ENCODE assay signal across 8 cellular contexts in genomic region chrX:67780694-67781109, GRCh38.
DNase-seq lines count a peak whose midpoint lies in the region; ATAC-seq and TF ChIP-seq lines count a peak whose summit lies in the region.

No MANE protein-coding gene starts in this region.

- no peak for TF ChIP-seq CTCF in hepatocyte (IDR thresholded peaks at IDR 0.05; ENCODE audit: poor library complexity)

- no peaks in the 10 kb centered on the region for H3K36me3 Mint-ChIP-seq in immature natural killer cell

- no peak overlapping the region for H3K27ac Mint-ChIP-seq in immature natural killer cell

- H3K4me1 Mint-ChIP-seq in immature natural killer cell, result peaks cover 0 to 4% of the 10 kb centered on the region in 2 donors

- H3K27me3 Mint-ChIP-seq in immature natural killer cell (ENCODE audit: low read depth in 3 of 3), result peaks cover 0 to 6% (median 2%) of the 10 kb centered on the region in 3 donors

- H3K36me3 ChIP-seq in hepatocyte (replicated peaks; ENCODE audit: insufficient read depth, low read depth), result no peaks in the 10 kb centered on the region

- no peaks in the 10 kb centered on the region for H3K9me2 ChIP-seq in hepatocyte (replicated peaks; ENCODE audit: insufficient read depth)

- no peak overlapping the region for H3K4me3 ChIP-seq in hepatocyte

- H3K4me2 ChIP-seq in hepatocyte, result no peak overlapping the region

- 40% methylated on average over 2 of the region's 2 CpGs for WGBS in hepatocyte (ENCODE audit: low lambda C conversion rate, missing lambda C conversion rate)

- no peaks in the 10 kb centered on the region for H4K20me1 ChIP-seq in hepatocyte (ENCODE audit: insufficient read depth, poor library complexity, severe bottlenecking)

- no peaks in the 10 kb centered on the region for H3K4me1 ChIP-seq in hepatocyte (ENCODE audit: insufficient read depth)

- ATAC-seq in stimulated activated naive CD8-positive, alpha-beta T cell treated with anti-CD3 and anti-CD28 coated beads, Interleukin-15, Interleukin-2, amounts not matched to agents 100 U/mL and 50 U/mL, for 24 hours, result no peak
- ATAC-seq in GM21528 (IDR thresholded peaks at IDR 0.05; ENCODE audit: low FRiP score, unreplicated experiment) (no peak), HG03196 (IDR thresholded peaks at IDR 0.05; ENCODE audit: unreplicated experiment) (no peak)

- no peaks in the 10 kb centered on the region for H3K79me2 ChIP-seq in hepatocyte

- no peak overlapping the region for H2AFZ ChIP-seq in hepatocyte

- peak; percentile 2 to 4 for DNase-seq in activated CD4-positive, alpha-beta T cell treated with anti-CD3 and anti-CD28 coated beads, Interleukin-2, amount 50 U/mL, for 48 hours
- no peak for DNase-seq in activated CD4-positive, alpha-beta T cell treated with anti-CD3 and anti-CD28 coated beads, Interleukin-2, amount 50 U/mL, for 4 hours
- peak; percentile 62 for DNase-seq in hepatocyte (ENCODE audit: low spot score)
- peak; percentile 2 for DNase-seq in stimulated activated naive CD8-positive, alpha-beta T cell treated with anti-CD3 and anti-CD28 coated beads, Interleukin-15, Interleukin-2, amounts not matched to agents 100 U/mL and 50 U/mL, for 24 hours
- DNase-seq in immature natural killer cell, result no peak

- H3K4me3 Mint-ChIP-seq in immature natural killer cell, result no peak overlapping the region

- H3K27me3 ChIP-seq in hepatocyte, result no peaks in the 10 kb centered on the region

- no peaks in the 10 kb centered on the region for H3K9me3 ChIP-seq in hepatocyte (ENCODE audit: low read depth)

- H3K27ac ChIP-seq in angular gyrus (ENCODE audit: low read depth, low read length) (peak overlapping the region; percentile 59), hepatocyte (peak overlapping the region; percentile 52)

- peaks cover 0 to 3% (median 0%) of the 10 kb centered on the region in 6 donors for H3K9me3 Mint-ChIP-seq in immature natural killer cell

Comparison
In these comparisons a context has a peak if more than half of its experiments do, and no peak if none do; other contexts are left out.
1. DNase-seq: peak in activated CD4-positive, alpha-beta T cell treated with anti-CD3 and anti-CD28 coated beads, Interleukin-2, amount 50 U/mL, for 48 hours (2 of 2), hepatocyte (single experiment) and stimulated activated naive CD8-positive, alpha-beta T cell treated with anti-CD3 and anti-CD28 coated beads, Interleukin-15, Interleukin-2, amounts not matched to agents 100 U/mL and 50 U/mL, for 24 hours (single experiment); none in activated CD4-positive, alpha-beta T cell treated with anti-CD3 and anti-CD28 coated beads, Interleukin-2, amount 50 U/mL, for 4 hours (0 of 2) and immature natural killer cell (0 of 3).